16 cellular contexts compared by ENCODE assay signal in genomic region chr6:28771401-28772267, GRCh38.
A peak's percentile ranks its signal among the peaks of the same experiment; 100 is the strongest.
DNase-seq lines count a peak whose midpoint lies in the region; ATAC-seq and TF ChIP-seq lines count a peak whose summit lies in the region.
"Had no signal": no experiment of that assay in that cellular context is flagged by ENCODE, and none has a peak within 500 bp of the region (broad histone marks: within the 10 kb centered on the region; RNA-seq: fewer than 3 reads in every experiment).

No MANE protein-coding gene starts in this region.

- no peaks in the 10 kb centered on the region; the same call in 1 of the 2 replicates for H3K36me3 ChIP-seq in HUES6 (ENCODE audit: control insufficient read depth, insufficient read depth, low read length)
- H3K36me3 ChIP-seq in RWPE2 (ENCODE audit: low read depth): no peaks in the 10 kb centered on the region
- no peaks in the 10 kb centered on the region for H3K36me3 ChIP-seq in esophagus muscularis mucosa
- H3K36me3 ChIP-seq: spleen had no signal

- H3K4me1 ChIP-seq in HUES6 (ENCODE audit: control insufficient read depth, insufficient read depth, low read length) (peaks cover 51% of the 10 kb centered on the region), RWPE2 (ENCODE audit: insufficient read depth, poor library complexity, severe bottlenecking) (no peaks in the 10 kb centered on the region), esophagus muscularis mucosa (peaks cover 0 to 8% (median 3%) of the 10 kb centered on the region in 4 donors)
- H3K4me1 ChIP-seq: spleen had no signal

- H3K9ac ChIP-seq in HUES6 (ENCODE audit: low read length): no peak overlapping the region

- no peak for TF ChIP-seq EP300 in esophagus muscularis mucosa (IDR thresholded peaks at IDR 0.05)

- ATAC-seq in RWPE2 (ENCODE audit: low read depth) (peak; percentile 41; the same call in 2 of the 3 replicates), HG03135 (IDR thresholded peaks at IDR 0.05; ENCODE audit: unreplicated experiment) (no peak)
- ATAC-seq: CD8-positive, alpha-beta T cell; left ventricle myocardium superior had no signal

- H3K9me3 ChIP-seq in HUES6 (ENCODE audit: control insufficient read depth, insufficient read depth, low read depth, low read length): no peaks in the 10 kb centered on the region
- no peaks in the 10 kb centered on the region for H3K9me3 ChIP-seq in RWPE2 (ENCODE audit: severe bottlenecking)
- no peaks in the 10 kb centered on the region for H3K9me3 ChIP-seq in esophagus muscularis mucosa

- TF ChIP-seq CTCF in RWPE2 (IDR thresholded peaks at IDR 0.05; ENCODE audit: poor library complexity, severe bottlenecking): no peak
- no peak for TF ChIP-seq CTCF in esophagus muscularis mucosa (IDR thresholded peaks at IDR 0.05)

- WGBS in esophagus muscularis mucosa: 18% methylated on average over 19 of the region's 19 CpGs

- H3K4me3 ChIP-seq in HUES6 (ENCODE audit: low read depth, low read length) (peak overlapping the region; percentile 62), RWPE2 (ENCODE audit: severe bottlenecking) (no peak overlapping the region), esophagus muscularis mucosa (no peak overlapping the region)
- H3K4me3 ChIP-seq: spleen had no signal

- no peak for TF ChIP-seq POLR2A in esophagus muscularis mucosa (IDR thresholded peaks at IDR 0.05; ENCODE audit: low read depth)

- H3K27me3 ChIP-seq in HUES6 (ENCODE audit: control insufficient read depth, insufficient read depth, low read length) (peaks cover 92% of the 10 kb centered on the region), RWPE2 (ENCODE audit: insufficient read depth, poor library complexity, severe bottlenecking) (peaks cover 97% of the 10 kb centered on the region), esophagus muscularis mucosa (peaks cover 0 to 100% (median 79%) of the 10 kb centered on the region in 4 donors)

- H3K27ac ChIP-seq in HUES6 (ENCODE audit: low read depth, low read length) (no peak overlapping the region), RWPE2 (ENCODE audit: poor library complexity, severe bottlenecking) (no peak overlapping the region), esophagus muscularis mucosa (replicated peaks in 1 of 4) (no peak overlapping the region)
- H3K27ac ChIP-seq: spleen had no signal

- DNase-seq in Daoy (ENCODE audit: low read depth) (peak; percentile 74), RWPE2 (ENCODE audit: low spot score) (no peak), esophagus muscularis mucosa (ENCODE audit: extremely low spot score) (peak; percentile 79), NCI-H2227 treated with DMSO at 0.1 percent for 48 hours (lab: John Stamatoyannopoulos, UW) (no peak), NCI-H510A treated with DMSO at 0.1 percent for 48 hours (lab: John Stamatoyannopoulos, UW) (no peak), NCI-H1092 treated with DMSO at 0.1 percent for 48 hours (lab: John Stamatoyannopoulos, UW) (no peak)
- DNase-seq: activated T-cell treated with anti-CD3 and anti-CD28 coated beads for 4 hours; anterior cingulate cortex; CD8-positive, alpha-beta T cell; H7; IMR-90; left ventricle myocardium superior; spleen; T-helper 9 cell had no signal

- intact Hi-C loops in esophagus muscularis mucosa (cut with DNase I): no loop called here

Comparison
In these comparisons a context has a peak if more than half of its experiments do, and no peak if none do; other contexts are left out.
1. DNase-seq: peak in Daoy (single experiment) and esophagus muscularis mucosa (single experiment); none in RWPE2 (single experiment), NCI-H2227 treated with DMSO at 0.1 percent for 48 hours (single experiment), NCI-H510A treated with DMSO at 0.1 percent for 48 hours (single experiment) and NCI-H1092 treated with DMSO at 0.1 percent for 48 hours (single experiment).